Comparison of ENCODE assay signal across 11 cellular contexts in the genomic region with DNA sequence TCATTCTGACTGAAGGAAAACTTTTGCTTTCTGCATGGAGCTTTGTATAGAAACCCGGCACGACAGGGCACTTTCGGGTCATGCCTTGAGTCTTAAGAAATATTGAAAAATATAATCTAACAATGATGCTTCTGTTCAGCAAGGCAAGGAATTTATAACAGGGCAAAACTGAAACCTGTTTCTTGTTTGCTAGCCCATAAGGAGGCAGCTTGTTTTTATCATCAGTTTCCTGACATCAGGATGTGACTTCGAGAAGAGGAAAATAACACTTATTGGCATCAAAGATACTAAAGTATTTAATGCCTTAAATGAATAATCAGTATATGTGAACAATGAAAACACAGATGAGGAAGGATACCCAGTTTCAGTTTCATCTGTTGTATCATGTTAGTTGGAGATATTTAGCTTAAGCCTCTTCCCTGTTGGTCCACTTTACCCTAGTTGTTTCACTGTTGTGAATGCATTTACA.
DNase-seq lines count a peak whose midpoint lies in the region; ATAC-seq and TF ChIP-seq lines count a peak whose summit lies in the region.
"Had no signal": no experiment of that assay in that cellular context is flagged by ENCODE, and none has a peak within 500 bp of the region (broad histone marks: within the 10 kb centered on the region; RNA-seq: fewer than 3 reads in every experiment).

No MANE protein-coding gene starts in this region.

- H4K20me1 ChIP-seq in MM.1S (ENCODE audit: insufficient read depth, low read length) (no peaks in the 10 kb centered on the region), hepatocyte (ENCODE audit: insufficient read depth, poor library complexity, severe bottlenecking) (no peaks in the 10 kb centered on the region)

- intact Hi-C loops in left lung (cut with DNase I), result no loop called here
- intact Hi-C loops in adrenal gland (cut with DNase I), result no loop called here

- H3K9me2 ChIP-seq in MM.1S (replicated peaks; ENCODE audit: insufficient read depth, low read length), result no peaks in the 10 kb centered on the region
- H3K9me2 ChIP-seq in hepatocyte (replicated peaks; ENCODE audit: insufficient read depth), result no peaks in the 10 kb centered on the region

- no peak overlapping the region for H2AFZ ChIP-seq in MM.1S (ENCODE audit: low read length)
- no peak overlapping the region for H2AFZ ChIP-seq in hepatocyte

- 76% methylated on average over 4 of the region's 4 CpGs for WGBS in hepatocyte (ENCODE audit: low lambda C conversion rate, missing lambda C conversion rate)
- WGBS in adrenal gland, 4 donors, result 64 to 71% (median 66%) methylated on average over 4 of the region's 4 CpGs

- H3K4me1 ChIP-seq in MM.1S (ENCODE audit: low read length), result peaks cover 13% of the 10 kb centered on the region
- peaks cover 3% of the 10 kb centered on the region for H3K4me1 ChIP-seq in hepatocyte (ENCODE audit: insufficient read depth)
- H3K4me1 ChIP-seq in left lung, result peaks cover 0 to 4% of the 10 kb centered on the region in 2 donors
- no peaks in the 10 kb centered on the region for H3K4me1 ChIP-seq in adrenal gland (replicated peaks in 1 of 2)

- TF ChIP-seq CTCF in MM.1S (IDR thresholded peaks at IDR 0.05; ENCODE audit: low read length) (no peak), hepatocyte (IDR thresholded peaks at IDR 0.05; ENCODE audit: poor library complexity) (no peak), left lung (IDR thresholded peaks at IDR 0.05) (no peak), adrenal gland (IDR thresholded peaks at IDR 0.05) (no peak)

- peaks cover 10% of the 10 kb centered on the region for H3F3A ChIP-seq in MM.1S (ENCODE audit: insufficient read depth, low read length)

- H3K79me2 ChIP-seq in MM.1S (ENCODE audit: low read length), result peaks cover 17% of the 10 kb centered on the region
- peaks cover 8% of the 10 kb centered on the region for H3K79me2 ChIP-seq in hepatocyte

- DNase-seq in MM.1S, result peak; percentile 19
- no peak for DNase-seq in hepatocyte (ENCODE audit: low spot score)
- no peak for DNase-seq in left lung
- DNase-seq in adrenal gland, result no peak
- no peak for DNase-seq in MG63
- DNase-seq in DMS153 (lab: John Stamatoyannopoulos, UW), result no peak
- DNase-seq: GF-D8, left ventricle myocardium superior, NCI-H446 had no signal

- peak overlapping the region; percentile 22; the same call in 1 of the 2 replicates for H3K4me2 ChIP-seq in MM.1S (ENCODE audit: low read depth, low read length)
- peak overlapping the region; percentile 1 for H3K4me2 ChIP-seq in hepatocyte

- peak overlapping the region; percentile 4; the same call in 1 of the 2 replicates for H3K27ac ChIP-seq in MM.1S (ENCODE audit: low read length)
- H3K27ac ChIP-seq in hepatocyte, result no peak overlapping the region
- no peak overlapping the region for H3K27ac ChIP-seq in left lung
- H3K27ac ChIP-seq in adrenal gland, result no peak overlapping the region

- no peak for TF ChIP-seq POLR2A in adrenal gland (IDR thresholded peaks at IDR 0.05)

- ATAC-seq in GM18861 (IDR thresholded peaks at IDR 0.05; ENCODE audit: unreplicated experiment) (peak; percentile 65), GM21717 (IDR thresholded peaks at IDR 0.05; ENCODE audit: unreplicated experiment) (peak; percentile 82), left lung (no peak)
- ATAC-seq: left ventricle myocardium superior had no signal

- no peaks in the 10 kb centered on the region for H3K36me3 ChIP-seq in MM.1S (replicated peaks; ENCODE audit: insufficient read depth, low read length)
- no peaks in the 10 kb centered on the region for H3K36me3 ChIP-seq in hepatocyte (replicated peaks; ENCODE audit: insufficient read depth, low read depth)
- no peaks in the 10 kb centered on the region for H3K36me3 ChIP-seq in left lung
- H3K36me3 ChIP-seq in adrenal gland (replicated peaks in 1 of 2), result no peaks in the 10 kb centered on the region
- H3K36me3 ChIP-seq in MG63, result no peaks in the 10 kb centered on the region

- no peaks in the 10 kb centered on the region for H3K27me3 ChIP-seq in MM.1S (replicated peaks; ENCODE audit: insufficient read depth, low read length)
- no peaks in the 10 kb centered on the region for H3K27me3 ChIP-seq in hepatocyte
- H3K27me3 ChIP-seq in left lung, result no peaks in the 10 kb centered on the region
- H3K27me3 ChIP-seq in adrenal gland, result no peaks in the 10 kb centered on the region
- H3K27me3 ChIP-seq in MG63, result no peaks in the 10 kb centered on the region

- H3K9ac ChIP-seq in MM.1S (ENCODE audit: low read length), result no peak overlapping the region

- H3K4me3 ChIP-seq in MM.1S (ENCODE audit: low read length) (no peak overlapping the region), hepatocyte (no peak overlapping the region), left lung (no peak overlapping the region), adrenal gland (no peak overlapping the region), MG63 (no peak overlapping the region)

- H3K9me3 ChIP-seq in MM.1S (replicated peaks; ENCODE audit: insufficient read depth, low read length) (no peaks in the 10 kb centered on the region), hepatocyte (ENCODE audit: low read depth) (no peaks in the 10 kb centered on the region), left lung (no peaks in the 10 kb centered on the region), adrenal gland (replicated peaks in 1 of 3) (no peaks in the 10 kb centered on the region), MG63 (no peaks in the 10 kb centered on the region)
